Comparison of ENCODE assay signal across 18 cellular contexts in genomic region chr15:60703196-60703933, GRCh38.
A peak's percentile ranks its signal among the peaks of the same experiment; 100 is the strongest.
DNase-seq lines count a peak whose midpoint lies in the region; ATAC-seq lines count a peak whose summit lies in the region.
"Had no signal": no experiment of that assay in that cellular context is flagged by ENCODE, and none has a peak within 500 bp of the region (broad histone marks: within the 10 kb centered on the region; RNA-seq: fewer than 3 reads in every experiment).

No MANE protein-coding gene starts in this region.

- no peak overlapping the region for H3K4me3 Mint-ChIP-seq in activated naive CD4-positive, alpha-beta T cell treated with anti-CD3 and anti-CD28 coated beads for 36 hours
- no peak overlapping the region for H3K4me3 Mint-ChIP-seq in activated naive CD4-positive, alpha-beta T cell treated with anti-CD3 and anti-CD28 coated beads, Interleukin-2, amount 10 ng/mL, durations not matched to agents 7 days and 5 days
- peak overlapping the region in 1 of 3 donors; percentile 37 for H3K4me3 Mint-ChIP-seq in T-cell

- intact Hi-C loops in activated naive CD4-positive, alpha-beta T cell treated with anti-CD3 and anti-CD28 coated beads for 36 hours (cut with micrococcal nuclease): no loop called here

- no peaks in the 10 kb centered on the region for H3K27me3 Mint-ChIP-seq in activated naive CD4-positive, alpha-beta T cell treated with anti-CD3 and anti-CD28 coated beads for 36 hours (ENCODE audit: low read depth)
- no peaks in the 10 kb centered on the region for H3K27me3 Mint-ChIP-seq in activated naive CD4-positive, alpha-beta T cell treated with anti-CD3 and anti-CD28 coated beads, Interleukin-2, amount 10 ng/mL, durations not matched to agents 7 days and 5 days
- H3K27me3 Mint-ChIP-seq in T-cell: no peaks in the 10 kb centered on the region

- no peak for ATAC-seq in T-cell (replicated peaks in 1 of 4)
- no peak for ATAC-seq in GM19463 (IDR thresholded peaks at IDR 0.05; ENCODE audit: unreplicated experiment)
- ATAC-seq in GM18511 (IDR thresholded peaks at IDR 0.05; ENCODE audit: unreplicated experiment): no peak
- ATAC-seq: PC-3 had no signal

- CTCF ChIA-PET in activated naive CD4-positive, alpha-beta T cell treated with anti-CD3 and anti-CD28 coated beads for 36 hours (lab: Charles Lee): interaction anchor here (1.5 kb wide), 1 partner anchor 16 kb away, joined by 3 read pairs; no protein-coding TSS in a partner anchor
- CTCF ChIA-PET in activated naive CD4-positive, alpha-beta T cell treated with anti-CD3 and anti-CD28 coated beads, Interleukin-2, amount 10 ng/mL, durations not matched to agents 7 days and 5 days (lab: Charles Lee): interaction anchor here (0.6 to 0.8 kb wide), 2 partner anchors 53 to 85 kb away, joined by 3 read pairs; no protein-coding TSS in a partner anchor
- CTCF ChIA-PET in T-cell (lab: Charles Lee): interaction anchor here in 1 of 2 donors (0.6 kb wide), 1 partner anchor 208 kb away, joined by 5 read pairs; no protein-coding TSS in a partner anchor

- H3K4me1 ChIP-seq in effector memory CD4-positive, alpha-beta T cell (ENCODE audit: control insufficient read depth, insufficient read depth, low read length, poor library complexity, severe bottlenecking): peaks cover 20% of the 10 kb centered on the region
- H3K4me1 ChIP-seq: SJCRH30 had no signal

- H3K36me3 ChIP-seq in effector memory CD4-positive, alpha-beta T cell (ENCODE audit: control insufficient read depth, insufficient read depth, low read length): no peaks in the 10 kb centered on the region
- H3K36me3 ChIP-seq: SJCRH30 had no signal

- H3K36me3 Mint-ChIP-seq in activated naive CD4-positive, alpha-beta T cell treated with anti-CD3 and anti-CD28 coated beads for 36 hours (ENCODE audit: low read depth): peaks cover 1% of the 10 kb centered on the region
- peaks cover 3% of the 10 kb centered on the region for H3K36me3 Mint-ChIP-seq in activated naive CD4-positive, alpha-beta T cell treated with anti-CD3 and anti-CD28 coated beads, Interleukin-2, amount 10 ng/mL, durations not matched to agents 7 days and 5 days
- H3K36me3 Mint-ChIP-seq in T-cell: peaks cover 8% of the 10 kb centered on the region

- peak overlapping the region; percentile 19 for H3K27ac Mint-ChIP-seq in activated naive CD4-positive, alpha-beta T cell treated with anti-CD3 and anti-CD28 coated beads for 36 hours
- no peak overlapping the region for H3K27ac Mint-ChIP-seq in activated naive CD4-positive, alpha-beta T cell treated with anti-CD3 and anti-CD28 coated beads, Interleukin-2, amount 10 ng/mL, durations not matched to agents 7 days and 5 days
- peak overlapping the region; percentile 78 to 89 for H3K27ac Mint-ChIP-seq in T-cell

- no peaks in the 10 kb centered on the region for H3K9me3 ChIP-seq in effector memory CD4-positive, alpha-beta T cell (ENCODE audit: control insufficient read depth, low read length)
- H3K9me3 ChIP-seq: SJCRH30 had no signal

- no peak for DNase-seq in activated naive CD4-positive, alpha-beta T cell treated with anti-CD3 and anti-CD28 coated beads for 36 hours
- no peak for DNase-seq in activated naive CD4-positive, alpha-beta T cell treated with anti-CD3 and anti-CD28 coated beads, Interleukin-2, amount 10 ng/mL, durations not matched to agents 7 days and 5 days
- DNase-seq in T-cell: no peak
- DNase-seq in effector memory CD4-positive, alpha-beta T cell: no peak
- no peak for DNase-seq in NCI-H69 (lab: John Stamatoyannopoulos, UW)
- DNase-seq in GM19238 (ENCODE audit: insufficient read length, low spot score): no peak
- DNase-seq: C1 segment of cervical spinal cord, GM23248, HCEC 1CT, NCI-H1105 treated with DMSO at 0.1 percent for 48 hours, NCI-H1694 treated with DMSO at 0.1 percent for 48 hours, NCI-H226, NCI-H526, PC-3, SJCRH30 had no signal

- POLR2A ChIA-PET in T-cell (lab: Charles Lee): interaction anchor here in 1 of 2 donors (0.6 kb wide), 2 partner anchors 265 to 321 kb away, joined by 3 read pairs; no protein-coding TSS in a partner anchor

- H3K9me3 Mint-ChIP-seq in activated naive CD4-positive, alpha-beta T cell treated with anti-CD3 and anti-CD28 coated beads for 36 hours: no peaks in the 10 kb centered on the region
- H3K9me3 Mint-ChIP-seq in activated naive CD4-positive, alpha-beta T cell treated with anti-CD3 and anti-CD28 coated beads, Interleukin-2, amount 10 ng/mL, durations not matched to agents 7 days and 5 days: no peaks in the 10 kb centered on the region
- H3K9me3 Mint-ChIP-seq in T-cell: no peaks in the 10 kb centered on the region

- H3K27me3 ChIP-seq in effector memory CD4-positive, alpha-beta T cell (replicated peaks; ENCODE audit: control insufficient read depth, insufficient read depth, low read length, poor library complexity, severe bottlenecking): no peaks in the 10 kb centered on the region
- H3K27me3 ChIP-seq: SJCRH30 had no signal

- peak overlapping the region; percentile 65 for H3K27ac ChIP-seq in effector memory CD4-positive, alpha-beta T cell (ENCODE audit: insufficient read depth, low read length, poor library complexity, severe bottlenecking)
- H3K27ac ChIP-seq: GM23248, RWPE1, SJCRH30 had no signal

- H3K4me1 Mint-ChIP-seq in activated naive CD4-positive, alpha-beta T cell treated with anti-CD3 and anti-CD28 coated beads for 36 hours (ENCODE audit: low read depth): peaks cover 48% of the 10 kb centered on the region
- H3K4me1 Mint-ChIP-seq in activated naive CD4-positive, alpha-beta T cell treated with anti-CD3 and anti-CD28 coated beads, Interleukin-2, amount 10 ng/mL, durations not matched to agents 7 days and 5 days: peaks cover 2% of the 10 kb centered on the region
- H3K4me1 Mint-ChIP-seq in T-cell: peaks cover 14 to 67% (median 44%) of the 10 kb centered on the region in 3 donors

- no peak overlapping the region for H3K4me3 ChIP-seq in effector memory CD4-positive, alpha-beta T cell (ENCODE audit: insufficient read depth, low read depth, low read length, poor library complexity, severe bottlenecking)
- H3K4me3 ChIP-seq: GM23248, SJCRH30 had no signal
